Comparison of ENCODE assay signal across 14 cellular contexts in genomic region chr16:66521227-66521626, GRCh38. TPM values are rescaled to one million over a fixed set of nuclear protein-coding genes. Genes with fewer than 3 reads are reported as not detected.
DNase-seq lines count a peak whose midpoint lies in the region; ATAC-seq, FAIRE-seq and TF ChIP-seq lines count a peak whose summit lies in the region.
"Had no signal": no experiment of that assay in that cellular context is flagged by ENCODE, and none has a peak within 500 bp of the region (broad histone marks: within the 10 kb centered on the region; RNA-seq: fewer than 3 reads in every experiment).

No MANE protein-coding gene starts in this region.

- WGBS in upper lobe of left lung, 2 donors, result 80 to 85% methylated on average over 3 to 5 of the region's 5 CpGs

- H3K27ac Mint-ChIP-seq in astrocyte (ENCODE audit: unreplicated experiment), result peak overlapping the region; percentile 58

- ATAC-seq in Right ventricle myocardium superior (ENCODE audit: poor library complexity), result no peak
- no peak for ATAC-seq in upper lobe of left lung (ENCODE audit: low FRiP score in 2 of 2)
- no peak for ATAC-seq in HG03342 (IDR thresholded peaks at IDR 0.05; ENCODE audit: unreplicated experiment)
- ATAC-seq: K562 had no signal

- peaks cover 42% of the 10 kb centered on the region for H3K4me1 Mint-ChIP-seq in astrocyte (ENCODE audit: low read depth, unreplicated experiment)

- H3K4me3 ChIP-seq in astrocyte (ENCODE audit: insufficient read depth, low read depth, low read length), result no peak overlapping the region
- no peak overlapping the region for H3K4me3 ChIP-seq in muscle layer of duodenum (ENCODE audit: low read depth in 1 of 2, low read length in 2 of 2)
- H3K4me3 ChIP-seq in upper lobe of left lung, result no peak overlapping the region
- H3K4me3 ChIP-seq: K562 had no signal

- H3K4me2 ChIP-seq in astrocyte (ENCODE audit: low read length), result peak overlapping the region; percentile 63

- H3K9me3 Mint-ChIP-seq in astrocyte (ENCODE audit: unreplicated experiment), result no peaks in the 10 kb centered on the region

- H3K9me3 ChIP-seq in astrocyte (ENCODE audit: insufficient read depth, low read depth, low read length) (no peaks in the 10 kb centered on the region), muscle layer of duodenum (ENCODE audit: control insufficient read depth in 1 of 2, low read length in 2 of 2) (no peaks in the 10 kb centered on the region), upper lobe of left lung (no peaks in the 10 kb centered on the region)

- H2AFZ ChIP-seq in astrocyte (ENCODE audit: low read depth, low read length), result no peak overlapping the region

- FAIRE-seq in astrocyte (lab: Jason Lieb, UNC), result no peak
- FAIRE-seq: K562 had no signal

- H3K9ac ChIP-seq in astrocyte (ENCODE audit: low read length), result no peak overlapping the region

- H3K36me3 ChIP-seq in astrocyte (ENCODE audit: insufficient read depth, low read length) (no peaks in the 10 kb centered on the region), muscle layer of duodenum (ENCODE audit: control insufficient read depth in 1 of 2, insufficient read depth in 2 of 2, low read length in 2 of 2) (peaks cover 14 to 26% of the 10 kb centered on the region in 2 donors), upper lobe of left lung (peaks cover 0 to 7% (median 3%) of the 10 kb centered on the region in 4 donors)

- peaks cover 4% of the 10 kb centered on the region for H3K79me2 ChIP-seq in astrocyte (ENCODE audit: insufficient read depth, low read length)

- peaks cover 32% of the 10 kb centered on the region for H3K4me1 ChIP-seq in astrocyte (ENCODE audit: insufficient read depth, low read length)
- peaks cover 26 to 27% of the 10 kb centered on the region in 2 donors for H3K4me1 ChIP-seq in muscle layer of duodenum (ENCODE audit: control insufficient read depth in 1 of 2, insufficient read depth in 2 of 2, low read length in 2 of 2)
- H3K4me1 ChIP-seq in upper lobe of left lung, result peaks cover 88 to 93% (median 91%) of the 10 kb centered on the region in 4 donors

- no peak overlapping the region for H3K4me3 Mint-ChIP-seq in astrocyte (ENCODE audit: unreplicated experiment)

- DNase-seq in Right ventricle myocardium superior (peak; percentile 42), cardiac septum (ENCODE audit: low spot score) (no peak), astrocyte (ENCODE audit: low read depth) (no peak), upper lobe of left lung (no peak), OCI-M1 (lab: John Stamatoyannopoulos, UW) (no peak), GM03348 (ENCODE audit: low spot score) (no peak)
- DNase-seq: activated effector memory CD4-positive, alpha-beta T cell treated with anti-CD3 and anti-CD28 coated beads, Interleukin-2, amount 50 U/mL, for 16 hours; erythroblast; NCI-H510A; retina; SW 1271 had no signal

- no peak for TF ChIP-seq EP300 in upper lobe of left lung (IDR thresholded peaks at IDR 0.05)

- no peaks in the 10 kb centered on the region for H4K20me1 ChIP-seq in astrocyte (ENCODE audit: insufficient read depth, low read length)

- peak overlapping the region; percentile 58 for H3K27ac ChIP-seq in astrocyte (ENCODE audit: low read depth, low read length)
- peak overlapping the region; percentile 66 for H3K27ac ChIP-seq in muscle layer of duodenum (ENCODE audit: low read length)
- peak overlapping the region; percentile 94 to 98 (median 96) for H3K27ac ChIP-seq in upper lobe of left lung

- no peaks in the 10 kb centered on the region for H3K27me3 Mint-ChIP-seq in astrocyte (ENCODE audit: low read depth, unreplicated experiment)

- TF ChIP-seq CTCF in astrocyte (IDR thresholded peaks at IDR 0.05; ENCODE audit: insufficient read depth, low read depth, low read length) (no peak), upper lobe of left lung (IDR thresholded peaks at IDR 0.05) (no peak)

- H3K36me3 Mint-ChIP-seq in astrocyte (ENCODE audit: low read depth, unreplicated experiment), result peaks cover 11% of the 10 kb centered on the region

- no peak for TF ChIP-seq POLR2A in upper lobe of left lung (IDR thresholded peaks at IDR 0.05)

- H3K27me3 ChIP-seq in astrocyte (ENCODE audit: insufficient read depth, low read length) (no peaks in the 10 kb centered on the region), muscle layer of duodenum (ENCODE audit: low read depth, low read length) (no peaks in the 10 kb centered on the region), upper lobe of left lung (no peaks in the 10 kb centered on the region)

- intact Hi-C loops in Right ventricle myocardium superior (cut with DNase I), result no loop called here
- intact Hi-C loops in cardiac septum (cut with DNase I), result no loop called here

RNA-seq across cellular contexts. Expression of gene TK2, which starts 28.7 kb away (rescaled TPM):
- total RNA-seq in Right ventricle myocardium superior (19.5 TPM), cardiac septum (23.4 TPM), astrocyte (12.4 and 16.5 TPM in 2 replicates), upper lobe of left lung (10 to 100 TPM; 28.2 to 54.0 (median 36.6) TPM)

RNA-seq across cellular contexts. Expression of gene CKLF, which starts 31.1 kb away (rescaled TPM):
- total RNA-seq in Right ventricle myocardium superior, result 10.4 TPM
- total RNA-seq in cardiac septum, result 10.5 TPM
- total RNA-seq in astrocyte, result 24.5 and 27.9 TPM in 2 replicates
- 10 to 100 TPM; 18.2 to 71.7 (median 47.4) TPM for total RNA-seq in upper lobe of left lung

RNA-seq across cellular contexts. Expression of gene CMTM1, which starts 45.0 kb away (rescaled TPM):
- total RNA-seq in Right ventricle myocardium superior (1.3 TPM), cardiac septum (1.3 TPM), astrocyte (2.7 and 6.4 TPM in 2 replicates), upper lobe of left lung (1 to 10 TPM in 2 of 6 donors, under 1 TPM in 2, not detected in 2; 0.61 to 9.5 (median 2.6) TPM)

RNA-seq across cellular contexts. Expression of gene CMTM2, which starts 58.0 kb away (rescaled TPM):
- total RNA-seq in Right ventricle myocardium superior, result 0.46 TPM
- 1.3 TPM for total RNA-seq in cardiac septum
- not detected in 2 replicates for total RNA-seq in astrocyte
- 1 to 10 TPM in 3 of 6 donors, under 1 TPM in 1, not detected in 2; 0.55 to 4.4 (median 3.4) TPM for total RNA-seq in upper lobe of left lung
- total RNA-seq: K562 had no signal
